14 cellular contexts compared by ENCODE assay signal in genomic region chr14:31692376-31692781, GRCh38.
DNase-seq lines count a peak whose midpoint lies in the region; ATAC-seq and TF ChIP-seq lines count a peak whose summit lies in the region.
"Had no signal": no experiment of that assay in that cellular context is flagged by ENCODE, and none has a peak within 500 bp of the region (broad histone marks: within the 10 kb centered on the region; RNA-seq: fewer than 3 reads in every experiment).

No MANE protein-coding gene starts in this region.

- TF ChIP-seq CTCF in choroid plexus epithelial cell (conservative IDR thresholded peaks at IDR 0.05; ENCODE audit: low read depth, low read length) = no peak
- TF ChIP-seq CTCF in spleen (IDR thresholded peaks at IDR 0.05 in 8 of 11, conservative IDR thresholded peaks at IDR 0.05 in 3 of 11) = no peak

- peaks cover 0 to 9% (median 2%) of the 10 kb centered on the region in 6 donors for H3K4me1 ChIP-seq in spleen
- H3K4me1 ChIP-seq: gastrocnemius medialis had no signal

- no peaks in the 10 kb centered on the region for H3K36me3 ChIP-seq in spleen
- H3K36me3 ChIP-seq: gastrocnemius medialis, right atrium auricular region had no signal

- H3K4me3 ChIP-seq in choroid plexus epithelial cell (ENCODE audit: low read depth, low read length) = no peak overlapping the region
- H3K4me3 ChIP-seq in spleen = peak overlapping the region in 2 of 8 donors; percentile 21 to 41
- H3K4me3 ChIP-seq: gastrocnemius medialis, lung, right atrium auricular region had no signal

- no peaks in the 10 kb centered on the region for H3K9me3 ChIP-seq in spleen
- H3K9me3 ChIP-seq: gastrocnemius medialis, right atrium auricular region had no signal

- WGBS in spleen, 5 donors = 82 to 94% (median 88%) methylated on average over 1 of the region's 1 CpG

- no peak for ATAC-seq in GM19035 (IDR thresholded peaks at IDR 0.05; ENCODE audit: unreplicated experiment)
- ATAC-seq: gastrocnemius medialis had no signal

- no peak for TF ChIP-seq POLR2A in spleen (IDR thresholded peaks at IDR 0.05)

- no peaks in the 10 kb centered on the region for H3K27me3 ChIP-seq in spleen (replicated peaks in 1 of 7)
- H3K27me3 ChIP-seq: gastrocnemius medialis, right atrium auricular region had no signal

- no peak overlapping the region for H3K27ac ChIP-seq in spleen
- H3K27ac ChIP-seq: 22Rv1, gastrocnemius medialis, right atrium auricular region had no signal

- DNase-seq in DMS53 (lab: John Stamatoyannopoulos, UW) (peak; percentile 2), DMS53 treated with DMSO at 0.1 percent for 48 hours (lab: John Stamatoyannopoulos, UW; ENCODE audit: unreplicated experiment) (no peak), NCI-H1436 (lab: John Stamatoyannopoulos, UW) (peak; percentile 34), choroid plexus epithelial cell (ENCODE audit: low read depth) (peak; percentile 35), putamen (ENCODE audit: low spot score) (peak; percentile 14), spleen (no peak)
- DNase-seq in stimulated activated naive CD4-positive, alpha-beta T cell treated with Interleukin-2 at 50 U/mL for 16 hours (lab: John Stamatoyannopoulos, UW) = no peak
- DNase-seq: activated B cell treated with CpG ODN at 0.5 μM for 24 hours, gastrocnemius medialis, NCI-H226 had no signal

- intact Hi-C loops in spleen (cut with DNase I; ENCODE audit: low total_unique reads) = no loop called here

Comparison
In these comparisons a context has a peak if more than half of its experiments do, and no peak if none do; other contexts are left out.
1. DNase-seq: peak in DMS53 (single experiment), NCI-H1436 (single experiment), choroid plexus epithelial cell (single experiment) and putamen (single experiment); none in DMS53 treated with DMSO at 0.1 percent for 48 hours (single experiment), stimulated activated naive CD4-positive, alpha-beta T cell treated with Interleukin-2 at 50 U/mL for 16 hours (single experiment) and spleen (single experiment).